In the genomic region with DNA sequence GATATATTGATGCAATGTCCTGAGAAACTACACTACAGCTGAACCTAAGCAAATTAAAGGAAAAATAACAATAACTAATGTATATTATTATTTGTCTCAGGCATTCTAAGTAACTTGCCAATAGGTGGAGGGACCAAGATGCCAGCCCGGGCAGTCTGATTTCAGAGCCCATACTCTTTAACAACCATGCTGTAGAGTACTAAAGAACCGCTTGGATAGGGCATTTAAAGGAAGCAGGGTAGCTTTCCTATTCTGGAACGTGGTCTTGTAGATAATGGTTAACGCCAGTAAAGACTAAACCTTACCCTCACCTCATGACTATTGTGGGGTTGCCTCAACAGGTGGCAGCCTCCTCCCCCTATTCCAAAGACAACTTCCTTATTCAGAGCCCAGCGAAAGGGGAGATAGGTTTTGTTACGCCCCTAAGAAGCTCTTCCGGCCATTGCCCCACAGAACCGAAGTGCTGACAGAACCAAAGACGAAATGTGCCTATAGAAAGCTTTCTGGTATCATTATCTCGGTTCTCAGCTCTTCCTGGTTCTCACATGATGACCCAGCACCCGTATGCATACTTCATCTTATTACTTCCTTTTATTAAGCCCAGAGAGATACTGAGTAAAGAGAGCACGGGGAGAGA, we compare ENCODE assay signal across 8 cellular contexts. TPM values are rescaled to one million over a fixed set of nuclear protein-coding genes. Genes with fewer than 3 reads are reported as not detected.
DNase-seq lines count a peak whose midpoint lies in the region; ATAC-seq and TF ChIP-seq lines count a peak whose summit lies in the region.

No MANE protein-coding gene starts in this region.

- H3K27me3 ChIP-seq in RWPE2 (ENCODE audit: insufficient read depth, poor library complexity, severe bottlenecking) (no peaks in the 10 kb centered on the region), right cardiac atrium (ENCODE audit: control insufficient read depth, insufficient read depth) (no peaks in the 10 kb centered on the region)

- ATAC-seq in GM21423 (IDR thresholded peaks at IDR 0.05; ENCODE audit: unreplicated experiment) (peak; percentile 40), RWPE2 (ENCODE audit: low read depth) (no peak; the same call in 2 of the 3 replicates), right cardiac atrium (peak; percentile 32 to 35)

- H3K4me1 ChIP-seq in RWPE2 (ENCODE audit: insufficient read depth, poor library complexity, severe bottlenecking) (peaks cover 37% of the 10 kb centered on the region), right cardiac atrium (ENCODE audit: control insufficient read depth, insufficient read depth, low read length) (peaks cover 3% of the 10 kb centered on the region)

- H3K36me3 ChIP-seq in RWPE2 (ENCODE audit: low read depth) = no peaks in the 10 kb centered on the region

- H3K4me3 ChIP-seq in RWPE2 (ENCODE audit: severe bottlenecking) (peak overlapping the region; percentile 85), right cardiac atrium (ENCODE audit: low read length) (peak overlapping the region; percentile 71)

- peak overlapping the region; percentile 69 for H3K27ac ChIP-seq in RWPE2 (ENCODE audit: poor library complexity, severe bottlenecking)
- peak overlapping the region; percentile 93 for H3K27ac ChIP-seq in right cardiac atrium (ENCODE audit: low read length)

- H3K9me3 ChIP-seq in RWPE2 (ENCODE audit: severe bottlenecking) (no peaks in the 10 kb centered on the region), right cardiac atrium (ENCODE audit: control insufficient read depth, low read length) (no peaks in the 10 kb centered on the region)

- 1% methylated on average over 12 of the region's 12 CpGs for WGBS in right cardiac atrium

- intact Hi-C loops in right cardiac atrium (cut with DNase I) = no loop called here

- no peak for TF ChIP-seq CTCF in RWPE2 (IDR thresholded peaks at IDR 0.05; ENCODE audit: poor library complexity, severe bottlenecking)

- peak; percentile 78 for DNase-seq in DMS79 treated with DMSO at 0.1 percent for 48 hours (lab: John Stamatoyannopoulos, UW)
- peak in 48 of 76 experiments; percentile 6 to 76 (median 41) for DNase-seq in HUDEP-2 (lab: John Stamatoyannopoulos, UW; ENCODE audit: unreplicated experiment in 76 of 76)
- DNase-seq in RWPE2 (ENCODE audit: low spot score) = no peak
- DNase-seq in activated naive CD8-positive, alpha-beta T cell treated with anti-CD3 and anti-CD28 coated beads, Interleukin-2, amount 50 U/mL, for 16 hours (ENCODE audit: low read depth, low spot score) = peak; percentile 1
- peak in 2 of 3 donors; percentile 16 to 58 for DNase-seq in right cardiac atrium
- peak; percentile 68 for DNase-seq in renal cortical epithelial cell (ENCODE audit: low read depth)
- DNase-seq in central memory CD4-positive, alpha-beta T cell = no peak

RNA-seq across cellular contexts. Expression of gene C1GALT1, which starts 0.7 kb away (rescaled TPM):
- total RNA-seq in right cardiac atrium (10 to 100 TPM; 19.2 to 23.3 (median 20.1) TPM), renal cortical epithelial cell (59.0 and 80.1 TPM in 2 replicates)
- polyA plus RNA-seq in right cardiac atrium = 5.2 TPM

Comparison
In these comparisons a context has a peak if more than half of its experiments do, and no peak if none do; other contexts are left out.
1. DNase-seq: peak in DMS79 treated with DMSO at 0.1 percent for 48 hours (single experiment), HUDEP-2 (48 of 76), activated naive CD8-positive, alpha-beta T cell treated with anti-CD3 and anti-CD28 coated beads, Interleukin-2, amount 50 U/mL, for 16 hours (single experiment), right cardiac atrium (2 of 3) and renal cortical epithelial cell (single experiment); none in RWPE2 (single experiment) and central memory CD4-positive, alpha-beta T cell (single experiment).